In genomic region chr3:146705205-146705604, GRCh38 we compare ENCODE assay signal across 17 cellular contexts.
DNase-seq lines count a peak whose midpoint lies in the region; ATAC-seq and TF ChIP-seq lines count a peak whose summit lies in the region.
"Had no signal": no experiment of that assay in that cellular context is flagged by ENCODE, and none has a peak within 500 bp of the region (broad histone marks: within the 10 kb centered on the region; RNA-seq: fewer than 3 reads in every experiment).

No MANE protein-coding gene starts in this region.

- in situ Hi-C loops in SK-MEL-5 (cut with HindIII; ENCODE audit: low pct_unique_long_range_greater_than_20kb, low sequenced_read_pairs): no loop called here

- no peaks in the 10 kb centered on the region for H3K27me3 ChIP-seq in foreskin keratinocyte

- ATAC-seq in GM18508 (IDR thresholded peaks at IDR 0.05; ENCODE audit: insufficient read depth, unreplicated experiment) (peak; percentile 60), GM21526 (IDR thresholded peaks at IDR 0.05; ENCODE audit: low FRiP score, unreplicated experiment) (peak; percentile 94), HG03025 (IDR thresholded peaks at IDR 0.05; ENCODE audit: low FRiP score, unreplicated experiment) (peak; percentile 77), foreskin keratinocyte (no peak)
- ATAC-seq: left ventricle myocardium superior; naive thymus-derived CD4-positive, alpha-beta T cell; Panc1; WTC11 had no signal

- H3K4me1 ChIP-seq in foreskin keratinocyte: no peaks in the 10 kb centered on the region

- no peak overlapping the region for H3K27ac ChIP-seq in foreskin keratinocyte

- DNase-seq in SK-MEL-5 (ENCODE audit: low read depth, low spot score) (peak; percentile 25), NCI-H524 (lab: John Stamatoyannopoulos, UW) (no peak), DMS 273 treated with DMSO at 0.1 percent for 48 hours (lab: John Stamatoyannopoulos, UW) (no peak), foreskin keratinocyte (no peak)
- DNase-seq in stimulated activated CD4-positive, alpha-beta T cell treated with anti-CD3 and anti-CD28 coated beads, Interleukin-4, amount 100 ng/mL, for 4 hours: no peak
- DNase-seq: activated gamma-delta T cell; DMS79 treated with DMSO at 0.1 percent for 48 hours; KG1; left ventricle myocardium superior; naive thymus-derived CD4-positive, alpha-beta T cell; NCI-H1436; NCI-H446 treated with DMSO at 0.1 percent for 48 hours had no signal

- no peak for TF ChIP-seq CTCF in foreskin keratinocyte (conservative IDR thresholded peaks at IDR 0.05)
